In genomic region chr2:199861116-199861774, GRCh38 we compare ENCODE assay signal across 7 cellular contexts. TPM values are rescaled to one million over a fixed set of nuclear protein-coding genes. Genes with fewer than 3 reads are reported as not detected.
DNase-seq lines count a peak whose midpoint lies in the region; TF ChIP-seq lines count a peak whose summit lies in the region.

No MANE protein-coding gene starts in this region.

- H3K36me3 ChIP-seq in brain microvascular endothelial cell (replicated peaks), result no peaks in the 10 kb centered on the region
- H3K36me3 ChIP-seq in uterus, result no peaks in the 10 kb centered on the region

- DNase-seq in GM10266 (ENCODE audit: extremely low spot score) (peak; percentile 19), NCI-H1694 treated with DMSO at 0.1 percent for 48 hours (lab: John Stamatoyannopoulos, UW) (peak; percentile 70), brain microvascular endothelial cell (no peak), midbrain (lab: John Stamatoyannopoulos, UW) (peak; percentile 61), epidermal melanocyte (ENCODE audit: insufficient read length, low spot score) (no peak), uterus (no peak), substantia nigra (lab: John Stamatoyannopoulos, UW) (no peak)

- intact Hi-C loops in uterus (cut with DNase I; ENCODE audit: low total_unique reads), result no loop called here

- in situ Hi-C loops in brain microvascular endothelial cell (cut with HindIII; ENCODE audit: low pct_ligation_motif_present, low sequenced_read_pairs), result no loop called here

- no peaks in the 10 kb centered on the region for H3K4me1 ChIP-seq in uterus

- TF ChIP-seq CTCF in GM10266 (IDR thresholded peaks at IDR 0.05; ENCODE audit: control insufficient read depth, insufficient read depth, low read depth, missing control alignments), result peak; percentile 46
- TF ChIP-seq CTCF in brain microvascular endothelial cell (IDR thresholded peaks at IDR 0.05; ENCODE audit: low read depth, low read length, missing control alignments), result peak; percentile 52
- TF ChIP-seq CTCF in uterus (IDR thresholded peaks at IDR 0.05), result peak in 1 of 4 experiments; percentile 27

- H3K4me3 ChIP-seq in brain microvascular endothelial cell (ENCODE audit: low read depth, low read length), result no peak overlapping the region
- H3K4me3 ChIP-seq in uterus, result no peak overlapping the region

- H3K9me3 ChIP-seq in uterus, result no peaks in the 10 kb centered on the region

- no peak overlapping the region for H3K27ac ChIP-seq in brain microvascular endothelial cell
- no peak overlapping the region for H3K27ac ChIP-seq in uterus
- no peak overlapping the region for H3K27ac ChIP-seq in substantia nigra (ENCODE audit: low read depth, low read length, poor library complexity, severe bottlenecking)

- H3K27me3 ChIP-seq in brain microvascular endothelial cell (replicated peaks) (no peaks in the 10 kb centered on the region), uterus (no peaks in the 10 kb centered on the region)

- no peak for TF ChIP-seq POLR2A in uterus (IDR thresholded peaks at IDR 0.05)

RNA-seq across cellular contexts. Expression of gene FTCDNL1, which starts 10.3 kb away (rescaled TPM):
- total RNA-seq in uterus, result 1 to 10 TPM in 2 of 4 donors, under 1 TPM in 1, not detected in 1; 0.29 to 5.8 (median 1.4) TPM

RNA-seq across cellular contexts. Expression of gene C2orf69, which starts 49.8 kb away (rescaled TPM):
- 10 to 100 TPM in 3 of 4 donors, 1 to 10 TPM in 1; 9.4 to 19.4 (median 16.5) TPM for total RNA-seq in uterus

Comparison
In these comparisons a context has a peak if more than half of its experiments do, and no peak if none do; other contexts are left out.
1. DNase-seq: peak in GM10266 (single experiment), NCI-H1694 treated with DMSO at 0.1 percent for 48 hours (single experiment) and midbrain (single experiment); none in brain microvascular endothelial cell (single experiment), epidermal melanocyte (single experiment), uterus (0 of 2) and substantia nigra (0 of 49).